2 cellular contexts compared by ENCODE assay signal in the genomic region with DNA sequence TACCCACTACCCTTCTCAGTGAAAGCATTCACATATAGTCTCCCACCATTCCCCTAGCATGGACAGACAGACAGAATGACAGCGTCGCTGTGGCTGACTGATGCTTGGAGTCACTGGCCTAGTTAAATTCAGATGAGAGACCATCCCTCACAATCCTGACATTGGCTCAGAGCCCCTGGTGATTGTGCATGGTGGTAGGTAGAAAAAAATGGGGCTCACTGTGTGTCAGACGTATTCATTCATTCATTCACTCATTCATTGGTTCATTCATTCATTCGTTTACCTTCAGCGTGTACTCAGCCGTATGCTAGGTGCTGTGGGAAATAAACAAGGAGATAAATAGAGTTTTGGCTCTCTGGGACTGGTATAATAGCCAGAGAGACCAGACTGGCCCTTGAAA.
TF ChIP-seq lines count a peak whose summit lies in the region.

No MANE protein-coding gene starts in this region.

TF ChIP-seq in SK-N-SH, 30 proteins besides CTCF, POLR2A, EP300 and RAD21 (continued from another document):
- TF ChIP-seq MEF2A (IDR thresholded peaks at IDR 0.05; ENCODE audit: borderline replicate concordance, low read depth), result no peak
- no peak for TF ChIP-seq FOXM1 (IDR thresholded peaks at IDR 0.05; ENCODE audit: low read depth)
- TF ChIP-seq GATA2 (CRISPR knock-in tag; IDR thresholded peaks at IDR 0.05), result no peak
- no peak for TF ChIP-seq RFX5 (IDR thresholded peaks at IDR 0.05; ENCODE audit: low read length)

TF ChIP-seq in SK-N-SH treated with all-trans-retinoic acid at 6 μM for 48 hours, 23 proteins besides CTCF, POLR2A, EP300 and RAD21:
- TF ChIP-seq, protein P1, sequence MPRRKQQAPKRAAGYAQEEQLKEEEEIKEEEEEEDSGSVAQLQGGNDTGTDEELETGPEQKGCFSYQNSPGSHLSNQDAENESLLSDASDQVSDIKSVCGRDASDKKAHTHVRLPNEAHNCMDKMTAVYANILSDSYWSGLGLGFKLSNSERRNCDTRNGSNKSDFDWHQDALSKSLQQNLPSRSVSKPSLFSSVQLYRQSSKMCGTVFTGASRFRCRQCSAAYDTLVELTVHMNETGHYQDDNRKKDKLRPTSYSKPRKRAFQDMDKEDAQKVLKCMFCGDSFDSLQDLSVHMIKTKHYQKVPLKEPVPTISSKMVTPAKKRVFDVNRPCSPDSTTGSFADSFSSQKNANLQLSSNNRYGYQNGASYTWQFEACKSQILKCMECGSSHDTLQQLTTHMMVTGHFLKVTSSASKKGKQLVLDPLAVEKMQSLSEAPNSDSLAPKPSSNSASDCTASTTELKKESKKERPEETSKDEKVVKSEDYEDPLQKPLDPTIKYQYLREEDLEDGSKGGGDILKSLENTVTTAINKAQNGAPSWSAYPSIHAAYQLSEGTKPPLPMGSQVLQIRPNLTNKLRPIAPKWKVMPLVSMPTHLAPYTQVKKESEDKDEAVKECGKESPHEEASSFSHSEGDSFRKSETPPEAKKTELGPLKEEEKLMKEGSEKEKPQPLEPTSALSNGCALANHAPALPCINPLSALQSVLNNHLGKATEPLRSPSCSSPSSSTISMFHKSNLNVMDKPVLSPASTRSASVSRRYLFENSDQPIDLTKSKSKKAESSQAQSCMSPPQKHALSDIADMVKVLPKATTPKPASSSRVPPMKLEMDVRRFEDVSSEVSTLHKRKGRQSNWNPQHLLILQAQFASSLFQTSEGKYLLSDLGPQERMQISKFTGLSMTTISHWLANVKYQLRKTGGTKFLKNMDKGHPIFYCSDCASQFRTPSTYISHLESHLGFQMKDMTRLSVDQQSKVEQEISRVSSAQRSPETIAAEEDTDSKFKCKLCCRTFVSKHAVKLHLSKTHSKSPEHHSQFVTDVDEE (CRISPR knock-in tag; IDR thresholded peaks at IDR 0.05), result no peak
- TF ChIP-seq TOX (CRISPR knock-in tag; IDR thresholded peaks at IDR 0.05; ENCODE audit: borderline replicate concordance), result no peak
- TF ChIP-seq, protein P2, sequence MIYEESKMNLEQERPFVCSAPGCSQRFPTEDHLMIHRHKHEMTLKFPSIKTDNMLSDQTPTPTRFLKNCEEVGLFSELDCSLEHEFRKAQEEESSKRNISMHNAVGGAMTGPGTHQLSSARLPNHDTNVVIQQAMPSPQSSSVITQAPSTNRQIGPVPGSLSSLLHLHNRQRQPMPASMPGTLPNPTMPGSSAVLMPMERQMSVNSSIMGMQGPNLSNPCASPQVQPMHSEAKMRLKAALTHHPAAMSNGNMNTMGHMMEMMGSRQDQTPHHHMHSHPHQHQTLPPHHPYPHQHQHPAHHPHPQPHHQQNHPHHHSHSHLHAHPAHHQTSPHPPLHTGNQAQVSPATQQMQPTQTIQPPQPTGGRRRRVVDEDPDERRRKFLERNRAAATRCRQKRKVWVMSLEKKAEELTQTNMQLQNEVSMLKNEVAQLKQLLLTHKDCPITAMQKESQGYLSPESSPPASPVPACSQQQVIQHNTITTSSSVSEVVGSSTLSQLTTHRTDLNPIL (CRISPR knock-in tag; IDR thresholded peaks at IDR 0.05; ENCODE audit: low read depth), result no peak
- no peak for TF ChIP-seq ESRRG (CRISPR knock-in tag; IDR thresholded peaks at IDR 0.05)
- TF ChIP-seq ZNF8 (CRISPR knock-in tag; IDR thresholded peaks at IDR 0.05), result no peak
- TF ChIP-seq SNAI2 (CRISPR knock-in tag; IDR thresholded peaks at IDR 0.05), result no peak
- no peak for TF ChIP-seq CSDC2 (CRISPR knock-in tag; IDR thresholded peaks at IDR 0.05)
- no peak for TF ChIP-seq GLIS3 (CRISPR knock-in tag; IDR thresholded peaks at IDR 0.05)
- no peak for TF ChIP-seq ARNTL (CRISPR knock-in tag; IDR thresholded peaks at IDR 0.05; ENCODE audit: borderline replicate concordance, low read depth)
- no peak for TF ChIP-seq ZNF70 (CRISPR knock-in tag; IDR thresholded peaks at IDR 0.05)
- no peak for TF ChIP-seq ZNF565 (CRISPR knock-in tag; conservative IDR thresholded peaks at IDR 0.05; ENCODE audit: low read depth)
- TF ChIP-seq, protein P3, sequence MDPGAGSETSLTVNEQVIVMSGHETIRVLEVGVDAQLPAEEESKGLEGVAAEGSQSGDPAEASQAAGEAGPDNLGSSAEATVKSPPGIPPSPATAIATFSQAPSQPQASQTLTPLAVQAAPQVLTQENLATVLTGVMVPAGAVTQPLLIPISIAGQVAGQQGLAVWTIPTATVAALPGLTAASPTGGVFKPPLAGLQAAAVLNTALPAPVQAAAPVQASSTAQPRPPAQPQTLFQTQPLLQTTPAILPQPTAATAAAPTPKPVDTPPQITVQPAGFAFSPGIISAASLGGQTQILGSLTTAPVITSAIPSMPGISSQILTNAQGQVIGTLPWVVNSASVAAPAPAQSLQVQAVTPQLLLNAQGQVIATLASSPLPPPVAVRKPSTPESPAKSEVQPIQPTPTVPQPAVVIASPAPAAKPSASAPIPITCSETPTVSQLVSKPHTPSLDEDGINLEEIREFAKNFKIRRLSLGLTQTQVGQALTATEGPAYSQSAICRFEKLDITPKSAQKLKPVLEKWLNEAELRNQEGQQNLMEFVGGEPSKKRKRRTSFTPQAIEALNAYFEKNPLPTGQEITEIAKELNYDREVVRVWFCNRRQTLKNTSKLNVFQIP (CRISPR knock-in tag; IDR thresholded peaks at IDR 0.05; ENCODE audit: borderline replicate concordance, low read depth), result no peak
- no peak for TF ChIP-seq TCF4 (CRISPR knock-in tag; IDR thresholded peaks at IDR 0.05; ENCODE audit: borderline replicate concordance)
- no peak for TF ChIP-seq ZFP30 (CRISPR knock-in tag; IDR thresholded peaks at IDR 0.05)
- TF ChIP-seq RARB (CRISPR knock-in tag; IDR thresholded peaks at IDR 0.05), result no peak
- TF ChIP-seq, protein P4, sequence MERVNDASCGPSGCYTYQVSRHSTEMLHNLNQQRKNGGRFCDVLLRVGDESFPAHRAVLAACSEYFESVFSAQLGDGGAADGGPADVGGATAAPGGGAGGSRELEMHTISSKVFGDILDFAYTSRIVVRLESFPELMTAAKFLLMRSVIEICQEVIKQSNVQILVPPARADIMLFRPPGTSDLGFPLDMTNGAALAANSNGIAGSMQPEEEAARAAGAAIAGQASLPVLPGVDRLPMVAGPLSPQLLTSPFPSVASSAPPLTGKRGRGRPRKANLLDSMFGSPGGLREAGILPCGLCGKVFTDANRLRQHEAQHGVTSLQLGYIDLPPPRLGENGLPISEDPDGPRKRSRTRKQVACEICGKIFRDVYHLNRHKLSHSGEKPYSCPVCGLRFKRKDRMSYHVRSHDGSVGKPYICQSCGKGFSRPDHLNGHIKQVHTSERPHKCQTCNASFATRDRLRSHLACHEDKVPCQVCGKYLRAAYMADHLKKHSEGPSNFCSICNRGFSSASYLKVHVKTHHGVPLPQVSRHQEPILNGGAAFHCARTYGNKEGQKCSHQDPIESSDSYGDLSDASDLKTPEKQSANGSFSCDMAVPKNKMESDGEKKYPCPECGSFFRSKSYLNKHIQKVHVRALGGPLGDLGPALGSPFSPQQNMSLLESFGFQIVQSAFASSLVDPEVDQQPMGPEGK (CRISPR knock-in tag; IDR thresholded peaks at IDR 0.05; ENCODE audit: borderline replicate concordance), result no peak
- TF ChIP-seq ZC3H10 (CRISPR knock-in tag; IDR thresholded peaks at IDR 0.05), result no peak
- TF ChIP-seq OSR1 (CRISPR knock-in tag; IDR thresholded peaks at IDR 0.05), result no peak
